8 cellular contexts compared by ENCODE assay signal in genomic region chr5:177132504-177133118, GRCh38. TPM values are rescaled to one million over a fixed set of nuclear protein-coding genes. Genes with fewer than 3 reads are reported as not detected.
DNase-seq lines count a peak whose midpoint lies in the region; ATAC-seq and TF ChIP-seq lines count a peak whose summit lies in the region.

No MANE protein-coding gene starts in this region.

- ATAC-seq in HG02852 (IDR thresholded peaks at IDR 0.05; ENCODE audit: unreplicated experiment): peak; percentile 9

- peak; percentile 47 for DNase-seq in G401 (ENCODE audit: low spot score)
- peak; percentile 52 for DNase-seq in activated naive CD4-positive, alpha-beta T cell treated with Interleukin-2 at 50 U/mL for 16 hours
- peak; percentile 38 to 53 for DNase-seq in cardiac muscle cell (ENCODE audit: low read depth in 1 of 2, low spot score in 1 of 2)
- peak; percentile 35 for DNase-seq in pons (ENCODE audit: low spot score)
- DNase-seq in GM03348 (ENCODE audit: low spot score): no peak
- DNase-seq in GM19240 (ENCODE audit: insufficient read length, low spot score): no peak
- DNase-seq in SW480 (ENCODE audit: low spot score): no peak

- peaks cover 15% of the 10 kb centered on the region for H3K36me3 ChIP-seq in cardiac muscle cell

- no peaks in the 10 kb centered on the region for H3K9me3 ChIP-seq in cardiac muscle cell (ENCODE audit: low read depth)

- peak overlapping the region; percentile 2 for H3K27ac ChIP-seq in cardiac muscle cell

- no peak overlapping the region for H3K4me3 ChIP-seq in cardiac muscle cell

- H3K27me3 ChIP-seq in cardiac muscle cell: no peaks in the 10 kb centered on the region

- TF ChIP-seq CTCF in cardiac muscle cell (IDR thresholded peaks at IDR 0.05; ENCODE audit: low read depth, low read length): no peak

- peaks cover 30% of the 10 kb centered on the region for H3K4me1 ChIP-seq in cardiac muscle cell (ENCODE audit: low read depth)

- in situ Hi-C loops in G401 (cut with HindIII; ENCODE audit: low sequenced_read_pairs): no loop called here

RNA-seq across cellular contexts. Expression of gene NSD1, which starts 1.0 kb away (rescaled TPM):
- 22.4 and 32.1 TPM in 2 replicates for total RNA-seq in G401 (2014; rRNA removed; shearing (Covaris generic))
- 29.7 and 37.9 TPM in 2 replicates for total RNA-seq in cardiac muscle cell
- polyA plus RNA-seq in cardiac muscle cell: 37.8 and 44.0 TPM in 2 replicates

RNA-seq across cellular contexts. Expression of gene FGFR4, which starts 45.9 kb away (rescaled TPM):
- 13.7 and 20.9 TPM in 2 replicates for total RNA-seq in G401 (2014; rRNA removed; shearing (Covaris generic))
- 1.1 and 2.8 TPM in 2 replicates for total RNA-seq in cardiac muscle cell
- polyA plus RNA-seq in cardiac muscle cell: 0.96 and 1.8 TPM in 2 replicates

Comparison
In these comparisons a context has a peak if more than half of its experiments do, and no peak if none do; other contexts are left out.
1. DNase-seq: peak in G401 (single experiment), activated naive CD4-positive, alpha-beta T cell treated with Interleukin-2 at 50 U/mL for 16 hours (single experiment), cardiac muscle cell (2 of 2) and pons (single experiment); none in GM03348 (single experiment), GM19240 (single experiment) and SW480 (single experiment).